In the genomic region with DNA sequence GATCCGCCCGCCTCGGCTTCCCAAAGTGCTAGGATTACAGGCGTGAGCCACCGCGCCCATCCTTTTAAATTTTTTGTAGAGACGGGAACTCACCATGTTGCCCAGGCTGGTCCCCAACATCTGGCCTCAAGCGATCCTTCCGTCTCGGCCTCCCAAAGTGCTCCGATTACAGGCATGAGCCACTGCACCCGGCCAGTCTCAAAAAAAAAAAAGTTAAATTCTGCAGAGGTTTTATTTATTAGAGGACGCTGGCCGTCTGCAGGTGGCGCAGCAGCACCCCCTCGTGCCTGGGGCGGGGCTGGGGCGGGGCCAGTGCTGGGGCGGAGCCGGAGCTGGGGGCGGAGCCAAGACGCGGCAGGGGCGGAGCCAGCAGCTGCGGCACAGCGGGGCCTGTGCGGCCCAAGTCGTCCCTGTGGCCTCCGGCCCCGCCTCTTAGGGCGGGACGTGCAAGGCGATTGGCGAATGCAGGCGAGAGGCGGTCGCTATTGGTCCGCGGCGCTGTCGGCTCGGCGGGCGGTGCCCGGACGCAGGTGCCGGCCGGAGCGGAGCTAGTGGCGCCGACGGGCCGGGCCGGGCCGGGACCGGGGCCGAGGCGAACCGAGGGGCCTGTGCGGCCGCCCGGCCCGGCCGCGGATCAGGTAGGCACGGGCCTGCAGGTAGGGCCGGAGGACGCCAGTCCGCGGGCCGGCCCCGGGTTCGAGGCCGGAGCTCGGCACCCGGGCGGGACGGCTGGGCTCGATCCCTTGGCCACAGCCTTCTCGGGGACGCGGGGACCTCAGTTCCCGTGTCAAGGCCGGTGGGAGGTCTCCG, we compare ENCODE assay signal across 1 cellular context.
TF ChIP-seq lines count a peak whose summit lies in the region.

A gene with protein sequence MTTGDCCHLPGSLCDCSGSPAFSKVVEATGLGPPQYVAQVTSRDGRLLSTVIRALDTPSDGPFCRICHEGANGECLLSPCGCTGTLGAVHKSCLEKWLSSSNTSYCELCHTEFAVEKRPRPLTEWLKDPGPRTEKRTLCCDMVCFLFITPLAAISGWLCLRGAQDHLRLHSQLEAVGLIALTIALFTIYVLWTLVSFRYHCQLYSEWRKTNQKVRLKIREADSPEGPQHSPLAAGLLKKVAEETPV (plus strand): TSS at position 523 of the 810 bp plus-strand sequence. CDS start 8,536 bp downstream, outside the sequence.

TF ChIP-seq in HEK293, 187 proteins besides CTCF, POLR2A, EP300 and RAD21 (continued from another document):
- TF ChIP-seq ZNF2 (tag by site-specific recombination; IDR thresholded peaks at IDR 0.05) (no peak), ZNF785 (tag by site-specific recombination; IDR thresholded peaks at IDR 0.05) (no peak), PRDM1 (tag by site-specific recombination; IDR thresholded peaks at IDR 0.05) (no peak), ZNF660 (tag by site-specific recombination; IDR thresholded peaks at IDR 0.05) (peak; percentile 38; the same call in 1 of the 2 replicates), MYNN (tag by site-specific recombination; IDR thresholded peaks at IDR 0.05; ENCODE audit: borderline replicate concordance) (no peak), SP3 (tag by site-specific recombination; IDR thresholded peaks at IDR 0.05) (peak; percentile 85), ZIC2 (tag by site-specific recombination; IDR thresholded peaks at IDR 0.05) (peak; percentile 35; the same call in 1 of the 2 replicates), ZNF521 (tag by site-specific recombination; IDR thresholded peaks at IDR 0.05) (no peak), ZNF549 (tag by site-specific recombination; IDR thresholded peaks at IDR 0.05) (no peak), ZNF48 (tag by site-specific recombination; IDR thresholded peaks at IDR 0.05) (no peak), ZNF311 (tag by site-specific recombination; IDR thresholded peaks at IDR 0.05; ENCODE audit: borderline replicate concordance) (no peak), TRIM28 (IDR thresholded peaks at IDR 0.05; ENCODE audit: borderline replicate concordance, low read length) (no peak), ZBTB20 (tag by site-specific recombination; IDR thresholded peaks at IDR 0.05) (no peak), ZNF121 (tag by site-specific recombination; IDR thresholded peaks at IDR 0.05) (no peak), ZNF184 (tag by site-specific recombination; IDR thresholded peaks at IDR 0.05) (no peak), ZNF391 (tag by site-specific recombination; IDR thresholded peaks at IDR 0.05; ENCODE audit: borderline replicate concordance, low read depth) (0 out of 2 replicates have a peak, but pooled peaks have one; percentile 9), SP7 (tag by site-specific recombination; IDR thresholded peaks at IDR 0.05) (no peak)
- TF ChIP-seq, protein P1, sequence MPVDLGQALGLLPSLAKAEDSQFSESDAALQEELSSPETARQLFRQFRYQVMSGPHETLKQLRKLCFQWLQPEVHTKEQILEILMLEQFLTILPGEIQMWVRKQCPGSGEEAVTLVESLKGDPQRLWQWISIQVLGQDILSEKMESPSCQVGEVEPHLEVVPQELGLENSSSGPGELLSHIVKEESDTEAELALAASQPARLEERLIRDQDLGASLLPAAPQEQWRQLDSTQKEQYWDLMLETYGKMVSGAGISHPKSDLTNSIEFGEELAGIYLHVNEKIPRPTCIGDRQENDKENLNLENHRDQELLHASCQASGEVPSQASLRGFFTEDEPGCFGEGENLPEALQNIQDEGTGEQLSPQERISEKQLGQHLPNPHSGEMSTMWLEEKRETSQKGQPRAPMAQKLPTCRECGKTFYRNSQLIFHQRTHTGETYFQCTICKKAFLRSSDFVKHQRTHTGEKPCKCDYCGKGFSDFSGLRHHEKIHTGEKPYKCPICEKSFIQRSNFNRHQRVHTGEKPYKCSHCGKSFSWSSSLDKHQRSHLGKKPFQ (tag by site-specific recombination; IDR thresholded peaks at IDR 0.05): no peak
- TF ChIP-seq, protein P2, sequence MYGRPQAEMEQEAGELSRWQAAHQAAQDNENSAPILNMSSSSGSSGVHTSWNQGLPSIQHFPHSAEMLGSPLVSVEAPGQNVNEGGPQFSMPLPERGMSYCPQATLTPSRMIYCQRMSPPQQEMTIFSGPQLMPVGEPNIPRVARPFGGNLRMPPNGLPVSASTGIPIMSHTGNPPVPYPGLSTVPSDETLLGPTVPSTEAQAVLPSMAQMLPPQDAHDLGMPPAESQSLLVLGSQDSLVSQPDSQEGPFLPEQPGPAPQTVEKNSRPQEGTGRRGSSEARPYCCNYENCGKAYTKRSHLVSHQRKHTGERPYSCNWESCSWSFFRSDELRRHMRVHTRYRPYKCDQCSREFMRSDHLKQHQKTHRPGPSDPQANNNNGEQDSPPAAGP (tag by site-specific recombination; IDR thresholded peaks at IDR 0.05): no peak
- TF ChIP-seq, protein P3, sequence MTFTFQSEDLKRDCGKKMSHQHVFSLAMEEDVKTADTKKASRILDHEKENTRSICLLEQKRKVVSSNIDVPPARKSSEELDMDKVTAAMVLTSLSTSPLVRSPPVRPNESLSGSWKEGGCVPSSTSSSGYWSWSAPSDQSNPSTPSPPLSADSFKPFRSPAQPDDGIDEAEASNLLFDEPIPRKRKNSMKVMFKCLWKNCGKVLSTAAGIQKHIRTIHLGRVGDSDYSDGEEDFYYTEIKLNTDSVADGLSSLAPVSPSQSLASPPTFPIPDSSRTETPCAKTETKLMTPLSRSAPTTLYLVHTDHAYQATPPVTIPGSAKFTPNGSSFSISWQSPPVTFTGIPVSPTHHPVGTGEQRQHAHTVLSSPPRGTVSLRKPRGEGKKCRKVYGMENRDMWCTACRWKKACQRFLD (tag by site-specific recombination; IDR thresholded peaks at IDR 0.05): no peak
- TF ChIP-seq, protein P4, sequence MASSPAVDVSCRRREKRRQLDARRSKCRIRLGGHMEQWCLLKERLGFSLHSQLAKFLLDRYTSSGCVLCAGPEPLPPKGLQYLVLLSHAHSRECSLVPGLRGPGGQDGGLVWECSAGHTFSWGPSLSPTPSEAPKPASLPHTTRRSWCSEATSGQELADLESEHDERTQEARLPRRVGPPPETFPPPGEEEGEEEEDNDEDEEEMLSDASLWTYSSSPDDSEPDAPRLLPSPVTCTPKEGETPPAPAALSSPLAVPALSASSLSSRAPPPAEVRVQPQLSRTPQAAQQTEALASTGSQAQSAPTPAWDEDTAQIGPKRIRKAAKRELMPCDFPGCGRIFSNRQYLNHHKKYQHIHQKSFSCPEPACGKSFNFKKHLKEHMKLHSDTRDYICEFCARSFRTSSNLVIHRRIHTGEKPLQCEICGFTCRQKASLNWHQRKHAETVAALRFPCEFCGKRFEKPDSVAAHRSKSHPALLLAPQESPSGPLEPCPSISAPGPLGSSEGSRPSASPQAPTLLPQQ (tag by site-specific recombination; IDR thresholded peaks at IDR 0.05): peak; percentile 10; the same call in 1 of the 2 replicates
- TF ChIP-seq, protein P5, sequence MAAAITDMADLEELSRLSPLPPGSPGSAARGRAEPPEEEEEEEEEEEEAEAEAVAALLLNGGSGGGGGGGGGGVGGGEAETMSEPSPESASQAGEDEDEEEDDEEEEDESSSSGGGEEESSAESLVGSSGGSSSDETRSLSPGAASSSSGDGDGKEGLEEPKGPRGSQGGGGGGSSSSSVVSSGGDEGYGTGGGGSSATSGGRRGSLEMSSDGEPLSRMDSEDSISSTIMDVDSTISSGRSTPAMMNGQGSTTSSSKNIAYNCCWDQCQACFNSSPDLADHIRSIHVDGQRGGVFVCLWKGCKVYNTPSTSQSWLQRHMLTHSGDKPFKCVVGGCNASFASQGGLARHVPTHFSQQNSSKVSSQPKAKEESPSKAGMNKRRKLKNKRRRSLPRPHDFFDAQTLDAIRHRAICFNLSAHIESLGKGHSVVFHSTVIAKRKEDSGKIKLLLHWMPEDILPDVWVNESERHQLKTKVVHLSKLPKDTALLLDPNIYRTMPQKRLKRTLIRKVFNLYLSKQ (tag by site-specific recombination; IDR thresholded peaks at IDR 0.05; ENCODE audit: borderline replicate concordance): no peak
